25 cellular contexts compared by ENCODE assay signal in genomic region chr16:66798162-66798561, GRCh38. TPM values are rescaled to one million over a fixed set of nuclear protein-coding genes. Genes with fewer than 3 reads are reported as not detected.
DNase-seq lines count a peak whose midpoint lies in the region; TF ChIP-seq lines count a peak whose summit lies in the region.
"Had no signal": no experiment of that assay in that cellular context is flagged by ENCODE, and none has a peak within 500 bp of the region (broad histone marks: within the 10 kb centered on the region; RNA-seq: fewer than 3 reads in every experiment).

No MANE protein-coding gene starts in this region.

- H3K18ac ChIP-seq in trophoblast cell (ENCODE audit: low read length): no peak overlapping the region

- no peak overlapping the region for H4K8ac ChIP-seq in trophoblast cell (ENCODE audit: low read depth, low read length)

- WGBS in trophoblast cell (ENCODE audit: extremely low coverage, insufficient coverage, insufficient read length): no CpG with 5 or more reads among the region's 2 CpGs

- intact Hi-C loops in activated CD4-positive, alpha-beta memory T cell treated with anti-CD3 and anti-CD28 coated beads for 36 hours (cut with micrococcal nuclease): no loop called here
- intact Hi-C loops in vagina (cut with DNase I): no loop called here

- H4K91ac ChIP-seq in trophoblast cell (ENCODE audit: low read depth, low read length): no peak overlapping the region

- H4K12ac ChIP-seq in trophoblast cell (ENCODE audit: low read depth, low read length): no peak overlapping the region

- no peak overlapping the region for H3K9ac ChIP-seq in trophoblast cell (ENCODE audit: low read length)

- H3K4me2 ChIP-seq in trophoblast cell (ENCODE audit: low read length): no peak overlapping the region

- POLR2A ChIA-PET in activated CD4-positive, alpha-beta memory T cell treated with anti-CD3 and anti-CD28 coated beads for 36 hours (lab: Charles Lee): no interaction called here

- no peak for TF ChIP-seq POLR2A in vagina (IDR thresholded peaks at IDR 0.05)

- H3K23ac ChIP-seq in trophoblast cell (ENCODE audit: low read length): no peak overlapping the region

- H3K4me3 ChIP-seq in epithelial cell of esophagus (ENCODE audit: low read length): no peak overlapping the region
- H3K4me3 ChIP-seq in trophoblast cell (ENCODE audit: low read depth, low read length): no peak overlapping the region
- H3K4me3 ChIP-seq in vagina: no peak overlapping the region
- H3K4me3 ChIP-seq: ascending aorta, right atrium auricular region, thoracic aorta had no signal

- TF ChIP-seq CTCF in epithelial cell of esophagus (IDR thresholded peaks at IDR 0.05; ENCODE audit: insufficient read depth, low read depth, low read length, missing control alignments) (no peak), vagina (IDR thresholded peaks at IDR 0.05) (no peak)

- H2BK12ac ChIP-seq in trophoblast cell (ENCODE audit: low read length): no peak overlapping the region

- H3K4me3 Mint-ChIP-seq in activated CD4-positive, alpha-beta memory T cell treated with anti-CD3 and anti-CD28 coated beads for 36 hours: no peak overlapping the region
- H3K4me3 Mint-ChIP-seq: activated CD4-positive, alpha-beta T cell treated with anti-CD3 and anti-CD28 coated beads, Interleukin-2, amount 10 ng/mL, durations not matched to agents 7 days and 5 days; activated CD8-positive, alpha-beta memory T cell treated with anti-CD3 and anti-CD28 coated beads, Interleukin-2, amount 10 ng/mL, durations not matched to agents 7 days and 5 days; activated naive CD4-positive, alpha-beta T cell treated with anti-CD3 and anti-CD28 coated beads, Interleukin-2, amount 50 U/mL, for 24 hours; nephron had no signal

- H3K9me3 ChIP-seq in trophoblast cell (ENCODE audit: insufficient read depth, low read depth, low read length) (peaks cover 1% of the 10 kb centered on the region), vagina (no peaks in the 10 kb centered on the region)
- H3K9me3 ChIP-seq: ascending aorta, right atrium auricular region, thoracic aorta had no signal

- H3K79me2 ChIP-seq in trophoblast cell (ENCODE audit: control insufficient read depth, insufficient read depth, low read length, poor library complexity): no peaks in the 10 kb centered on the region

- H3K79me1 ChIP-seq in trophoblast cell (ENCODE audit: low read length): no peaks in the 10 kb centered on the region

- H2BK5ac ChIP-seq in trophoblast cell (ENCODE audit: low read depth, low read length, poor library complexity): no peak overlapping the region

- H3K14ac ChIP-seq in trophoblast cell (ENCODE audit: low read length): no peak overlapping the region

- CTCF ChIA-PET in activated CD4-positive, alpha-beta memory T cell treated with anti-CD3 and anti-CD28 coated beads for 36 hours (lab: Charles Lee): no interaction called here

- H2BK120ac ChIP-seq in trophoblast cell (ENCODE audit: insufficient read depth, low read length, poor library complexity): no peak overlapping the region

- H3K27ac ChIP-seq in trophoblast cell (ENCODE audit: low read depth, low read length): no peak overlapping the region
- H3K27ac ChIP-seq in vagina: no peak overlapping the region
- H3K27ac ChIP-seq: ascending aorta, right atrium auricular region, thoracic aorta had no signal

- H3K4me1 ChIP-seq in trophoblast cell (ENCODE audit: control insufficient read depth in 1 of 2, insufficient read depth in 2 of 2, low read length in 2 of 2): no peaks in the 10 kb centered on the region
- no peaks in the 10 kb centered on the region for H3K4me1 ChIP-seq in vagina
- H3K4me1 ChIP-seq: ascending aorta, right atrium auricular region had no signal

- DNase-seq in GM04504 (ENCODE audit: low read depth): peak; percentile 3
- DNase-seq in NCI-H226: peak; percentile 70
- peak; percentile 10 for DNase-seq in epithelial cell of esophagus (ENCODE audit: low read depth)
- DNase-seq in trophoblast cell: peak; percentile 50 to 76
- no peak for DNase-seq in activated CD4-positive, alpha-beta memory T cell treated with anti-CD3 and anti-CD28 coated beads for 36 hours
- no peak for DNase-seq in RPMI8226
- no peak for DNase-seq in vagina (ENCODE audit: extremely low spot score in 2 of 2)
- DNase-seq: activated CD4-positive, alpha-beta T cell treated with anti-CD3 and anti-CD28 coated beads, Interleukin-2, amount 10 ng/mL, durations not matched to agents 7 days and 5 days; activated CD8-positive, alpha-beta memory T cell treated with anti-CD3 and anti-CD28 coated beads, Interleukin-2, amount 10 ng/mL, durations not matched to agents 7 days and 5 days; effector CD8-positive, alpha-beta T cell; Karpas-422; NCI-H2029 treated with DMSO at 0.1 percent for 48 hours; stimulated activated CD4-positive, alpha-beta T cell treated with anti-CD3 and anti-CD28 coated beads, Interleukin-4, amount 100 ng/mL, for 24 hours; stimulated activated naive CD4-positive, alpha-beta T cell treated with Interleukin-2 at 50 U/mL for 16 hours had no signal

- H3K36me3 ChIP-seq in trophoblast cell (ENCODE audit: control insufficient read depth in 1 of 2, insufficient read depth in 2 of 2, low read length in 2 of 2): peaks cover 7 to 10% of the 10 kb centered on the region in 2 experiments
- peaks cover 0 to 14% of the 10 kb centered on the region in 2 donors for H3K36me3 ChIP-seq in vagina

- H3K36me3 Mint-ChIP-seq in activated CD4-positive, alpha-beta memory T cell treated with anti-CD3 and anti-CD28 coated beads for 36 hours: peaks cover 7% of the 10 kb centered on the region
- H3K36me3 Mint-ChIP-seq: activated naive CD4-positive, alpha-beta T cell treated with anti-CD3 and anti-CD28 coated beads, Interleukin-2, amount 50 U/mL, for 24 hours had no signal

- no peaks in the 10 kb centered on the region for H3K27me3 Mint-ChIP-seq in activated CD4-positive, alpha-beta memory T cell treated with anti-CD3 and anti-CD28 coated beads for 36 hours
- H3K27me3 Mint-ChIP-seq: activated CD4-positive, alpha-beta T cell treated with anti-CD3 and anti-CD28 coated beads, Interleukin-2, amount 10 ng/mL, durations not matched to agents 7 days and 5 days; activated CD8-positive, alpha-beta memory T cell treated with anti-CD3 and anti-CD28 coated beads, Interleukin-2, amount 10 ng/mL, durations not matched to agents 7 days and 5 days; activated naive CD4-positive, alpha-beta T cell treated with anti-CD3 and anti-CD28 coated beads, Interleukin-2, amount 50 U/mL, for 24 hours had no signal

- no peak overlapping the region for H2AFZ ChIP-seq in trophoblast cell (ENCODE audit: insufficient read depth, low read length, poor library complexity)

- no peaks in the 10 kb centered on the region for H3K4me1 Mint-ChIP-seq in activated CD4-positive, alpha-beta memory T cell treated with anti-CD3 and anti-CD28 coated beads for 36 hours (ENCODE audit: low read depth)
- H3K4me1 Mint-ChIP-seq: activated CD4-positive, alpha-beta T cell treated with anti-CD3 and anti-CD28 coated beads, Interleukin-2, amount 10 ng/mL, durations not matched to agents 7 days and 5 days; activated CD8-positive, alpha-beta memory T cell treated with anti-CD3 and anti-CD28 coated beads, Interleukin-2, amount 10 ng/mL, durations not matched to agents 7 days and 5 days; activated naive CD4-positive, alpha-beta T cell treated with anti-CD3 and anti-CD28 coated beads, Interleukin-2, amount 50 U/mL, for 24 hours; nephron had no signal

- H3K27me3 ChIP-seq in trophoblast cell (ENCODE audit: insufficient read depth, low read length) (no peaks in the 10 kb centered on the region), vagina (no peaks in the 10 kb centered on the region)
- H3K27me3 ChIP-seq: ascending aorta, right atrium auricular region had no signal

- H3K9me3 Mint-ChIP-seq in activated CD4-positive, alpha-beta memory T cell treated with anti-CD3 and anti-CD28 coated beads for 36 hours: no peaks in the 10 kb centered on the region
- H3K9me3 Mint-ChIP-seq: activated CD4-positive, alpha-beta T cell treated with anti-CD3 and anti-CD28 coated beads, Interleukin-2, amount 10 ng/mL, durations not matched to agents 7 days and 5 days; activated naive CD4-positive, alpha-beta T cell treated with anti-CD3 and anti-CD28 coated beads, Interleukin-2, amount 50 U/mL, for 24 hours; nephron had no signal

- H2AK5ac ChIP-seq in trophoblast cell (ENCODE audit: low read length): no peak overlapping the region

- H3K4ac ChIP-seq in trophoblast cell (ENCODE audit: low read depth, low read length): no peak overlapping the region

- H3K27ac Mint-ChIP-seq in activated CD4-positive, alpha-beta memory T cell treated with anti-CD3 and anti-CD28 coated beads for 36 hours: no peak overlapping the region
- H3K27ac Mint-ChIP-seq: activated CD4-positive, alpha-beta T cell treated with anti-CD3 and anti-CD28 coated beads, Interleukin-2, amount 10 ng/mL, durations not matched to agents 7 days and 5 days; activated CD8-positive, alpha-beta memory T cell treated with anti-CD3 and anti-CD28 coated beads, Interleukin-2, amount 10 ng/mL, durations not matched to agents 7 days and 5 days; activated naive CD4-positive, alpha-beta T cell treated with anti-CD3 and anti-CD28 coated beads, Interleukin-2, amount 50 U/mL, for 24 hours; nephron had no signal

RNA-seq across cellular contexts. Expression of gene TERB1, which starts 3.2 kb away (rescaled TPM):
- polyA plus RNA-seq in trophoblast cell (2013): 0.04 TPM in 1 of 2 replicates, not detected in the other
- total RNA-seq in activated CD4-positive, alpha-beta memory T cell treated with anti-CD3 and anti-CD28 coated beads for 36 hours: not detected
- not detected for total RNA-seq in vagina
- total RNA-seq: ascending aorta, glomerular endothelial cell, right atrium auricular region, thoracic aorta had no signal
- polyA plus RNA-seq: esophagus had no signal

RNA-seq across cellular contexts. Expression of gene NAE1, which starts 32.6 kb away (rescaled TPM):
- polyA plus RNA-seq in trophoblast cell (2013): 87.2 and 89.9 TPM in 2 replicates
- 100 to 1,000 TPM; 121 to 126 TPM for total RNA-seq in activated CD4-positive, alpha-beta memory T cell treated with anti-CD3 and anti-CD28 coated beads for 36 hours
- 30.0 TPM for total RNA-seq in vagina

RNA-seq across cellular contexts. Expression of gene CA7, which starts 46.1 kb away (rescaled TPM):
- polyA plus RNA-seq in trophoblast cell (2013): not detected in 2 replicates
- under 1 TPM in 1 of 2 experiments, not detected in 1; 0.12 TPM for total RNA-seq in activated CD4-positive, alpha-beta memory T cell treated with anti-CD3 and anti-CD28 coated beads for 36 hours
- not detected for total RNA-seq in vagina
- total RNA-seq: activated CD4-positive, alpha-beta T cell treated with anti-CD3 and anti-CD28 coated beads, Interleukin-2, amount 10 ng/mL, durations not matched to agents 7 days and 5 days; activated CD8-positive, alpha-beta memory T cell treated with anti-CD3 and anti-CD28 coated beads, Interleukin-2, amount 10 ng/mL, durations not matched to agents 7 days and 5 days; ascending aorta; glomerular endothelial cell; lower leg skin; mononuclear cell; osteocyte; right atrium auricular region; thoracic aorta had no signal
- polyA plus RNA-seq: keratinocyte had no signal

RNA-seq across cellular contexts. Expression of gene DYNC1LI2, which starts 46.8 kb away (rescaled TPM):
- polyA plus RNA-seq in trophoblast cell (2013): 142 and 143 TPM in 2 replicates
- 10 to 100 TPM; 37.9 to 39.1 TPM for total RNA-seq in activated CD4-positive, alpha-beta memory T cell treated with anti-CD3 and anti-CD28 coated beads for 36 hours
- total RNA-seq in vagina: 149 TPM

Comparison
In these comparisons a context has a peak if more than half of its experiments do, and no peak if none do; other contexts are left out.
1. DNase-seq: peak in GM04504 (single experiment), NCI-H226 (single experiment), epithelial cell of esophagus (single experiment) and trophoblast cell (2 of 2); none in activated CD4-positive, alpha-beta memory T cell treated with anti-CD3 and anti-CD28 coated beads for 36 hours (single experiment), RPMI8226 (single experiment) and vagina (0 of 2).